Comparison of ENCODE assay signal across 16 cellular contexts in the genomic region with DNA sequence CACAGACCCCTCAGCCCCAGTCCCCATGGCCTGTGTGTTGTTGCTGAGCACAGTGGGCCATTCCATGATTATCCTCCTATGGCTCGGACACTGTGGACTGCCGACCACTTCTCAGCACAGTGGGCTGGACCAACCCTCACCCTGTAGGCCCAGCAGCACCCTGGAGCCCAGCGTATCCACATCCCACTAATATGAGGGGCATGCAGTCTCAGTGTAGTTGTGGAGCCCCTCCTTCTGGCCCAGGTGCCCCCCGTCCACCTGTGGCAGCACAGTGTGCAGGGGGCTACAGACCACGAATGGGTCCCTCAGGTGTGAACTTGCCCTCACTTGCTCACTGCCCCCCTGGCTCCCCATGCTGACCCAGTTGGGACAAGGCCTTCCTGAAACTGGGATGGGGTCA. TPM values are rescaled to one million over a fixed set of nuclear protein-coding genes. Genes with fewer than 3 reads are reported as not detected.
DNase-seq lines count a peak whose midpoint lies in the region; ATAC-seq lines count a peak whose summit lies in the region.
"Had no signal": no experiment of that assay in that cellular context is flagged by ENCODE, and none has a peak within 500 bp of the region (broad histone marks: within the 10 kb centered on the region; RNA-seq: fewer than 3 reads in every experiment).

No MANE protein-coding gene starts in this region.

- no peak overlapping the region for H3K4ac ChIP-seq in mesenchymal stem cell (ENCODE audit: low read depth in 1 of 2, low read length in 2 of 2)

- no peaks in the 10 kb centered on the region for H3K36me3 Mint-ChIP-seq in activated CD8-positive, alpha-beta memory T cell treated with anti-CD3 and anti-CD28 coated beads, Interleukin-2, amount 10 ng/mL, durations not matched to agents 7 days and 5 days
- H3K36me3 Mint-ChIP-seq in activated T-helper 17 cell treated with anti-CD3 and anti-CD28 coated beads, Interleukin-2, amount 50 U/mL, for 72 hours (ENCODE audit: low read depth) = no peaks in the 10 kb centered on the region

- CTCF ChIA-PET in activated CD8-positive, alpha-beta memory T cell treated with anti-CD3 and anti-CD28 coated beads, Interleukin-2, amount 10 ng/mL, durations not matched to agents 7 days and 5 days (lab: Charles Lee) = interaction anchor here (1.3 kb wide), 1 partner anchor 27 kb away, joined by 3 read pairs; no protein-coding TSS in a partner anchor

- H2BK120ac ChIP-seq in mesenchymal stem cell (ENCODE audit: low read depth, low read length) = no peak overlapping the region

- H3K27me3 ChIP-seq in Karpas-422 (ENCODE audit: low read length) (no peaks in the 10 kb centered on the region), mesenchymal stem cell (ENCODE audit: control insufficient read depth in 1 of 2, insufficient read depth in 1 of 2, low read length in 2 of 2) (peaks cover 0 to 3% of the 10 kb centered on the region in 2 experiments)

- H2AFZ ChIP-seq in Karpas-422 (ENCODE audit: low read length) (no peak overlapping the region), mesenchymal stem cell (ENCODE audit: low read depth, low read length) (no peak overlapping the region)
- H2AFZ ChIP-seq: GM23338 had no signal

- no peak overlapping the region for H3K27ac Mint-ChIP-seq in activated CD8-positive, alpha-beta memory T cell treated with anti-CD3 and anti-CD28 coated beads, Interleukin-2, amount 10 ng/mL, durations not matched to agents 7 days and 5 days
- H3K27ac Mint-ChIP-seq in activated T-helper 17 cell treated with anti-CD3 and anti-CD28 coated beads, Interleukin-2, amount 50 U/mL, for 72 hours = no peak overlapping the region
- H3K27ac Mint-ChIP-seq: GM23338 had no signal

- H3K9ac ChIP-seq in Karpas-422 (ENCODE audit: low read length) (no peak overlapping the region), mesenchymal stem cell (ENCODE audit: low read length) (no peak overlapping the region)
- H3K9ac ChIP-seq: BLaER1 had no signal

- DNase-seq in activated CD8-positive, alpha-beta memory T cell treated with anti-CD3 and anti-CD28 coated beads, Interleukin-2, amount 10 ng/mL, durations not matched to agents 7 days and 5 days = peak; percentile 29
- DNase-seq in activated CD8-positive, alpha-beta memory T cell treated with anti-CD3 and anti-CD28 coated beads, Interleukin-2, amount 50 U/mL, for 4 hours = no peak
- DNase-seq in Karpas-422 = peak; percentile 25
- DNase-seq in mesenchymal stem cell = no peak
- no peak for DNase-seq in activated CD4-positive, CD25-positive, alpha-beta regulatory T cell treated with anti-CD3 and anti-CD28 coated beads, Interleukin-2, amount 50 U/mL, for 72 hours
- DNase-seq: CD4-positive, alpha-beta memory T cell; DMS79; H7 had no signal

- H3K36me3 ChIP-seq in Karpas-422 (ENCODE audit: insufficient read depth, low read length) (no peaks in the 10 kb centered on the region), mesenchymal stem cell (ENCODE audit: control insufficient read depth in 1 of 2, insufficient read depth in 2 of 2, low read depth in 1 of 2, low read length in 2 of 2) (peaks cover 21 to 39% of the 10 kb centered on the region in 2 experiments)

- over 99% methylated on average over 5 of the region's 5 CpGs for WGBS in mesenchymal stem cell

- H2AK5ac ChIP-seq in mesenchymal stem cell (ENCODE audit: low read length, severe bottlenecking) = no peak overlapping the region

- H3K79me1 ChIP-seq in mesenchymal stem cell (replicated peaks; ENCODE audit: low read length, poor library complexity, severe bottlenecking) = peaks cover 11% of the 10 kb centered on the region

- H3K4me3 Mint-ChIP-seq in activated CD8-positive, alpha-beta memory T cell treated with anti-CD3 and anti-CD28 coated beads, Interleukin-2, amount 10 ng/mL, durations not matched to agents 7 days and 5 days = no peak overlapping the region
- no peak overlapping the region for H3K4me3 Mint-ChIP-seq in activated T-helper 17 cell treated with anti-CD3 and anti-CD28 coated beads, Interleukin-2, amount 50 U/mL, for 72 hours
- H3K4me3 Mint-ChIP-seq: CD4-positive, alpha-beta memory T cell; GM23338 had no signal

- no peak overlapping the region for H2BK12ac ChIP-seq in mesenchymal stem cell (ENCODE audit: low read length in 2 of 2)

- H3K9me3 Mint-ChIP-seq in activated CD8-positive, alpha-beta memory T cell treated with anti-CD3 and anti-CD28 coated beads, Interleukin-2, amount 10 ng/mL, durations not matched to agents 7 days and 5 days (ENCODE audit: low read depth) = no peaks in the 10 kb centered on the region
- no peaks in the 10 kb centered on the region for H3K9me3 Mint-ChIP-seq in activated T-helper 17 cell treated with anti-CD3 and anti-CD28 coated beads, Interleukin-2, amount 50 U/mL, for 72 hours
- H3K9me3 Mint-ChIP-seq: CD4-positive, alpha-beta memory T cell had no signal

- peak overlapping the region; percentile 31 for H2BK15ac ChIP-seq in mesenchymal stem cell (ENCODE audit: low read depth, poor library complexity, severe bottlenecking)

- peaks cover 21% of the 10 kb centered on the region for H3K4me1 ChIP-seq in Karpas-422 (ENCODE audit: low read length)
- peaks cover 27% of the 10 kb centered on the region for H3K4me1 ChIP-seq in mesenchymal stem cell (ENCODE audit: control insufficient read depth, insufficient read depth, low read depth, low read length)

- H3K4me1 Mint-ChIP-seq in activated CD8-positive, alpha-beta memory T cell treated with anti-CD3 and anti-CD28 coated beads, Interleukin-2, amount 10 ng/mL, durations not matched to agents 7 days and 5 days = peaks cover 18% of the 10 kb centered on the region
- peaks cover 9% of the 10 kb centered on the region for H3K4me1 Mint-ChIP-seq in activated T-helper 17 cell treated with anti-CD3 and anti-CD28 coated beads, Interleukin-2, amount 50 U/mL, for 72 hours

- H3K4me3 ChIP-seq in Karpas-422 (ENCODE audit: low read length) = no peak overlapping the region
- no peak overlapping the region for H3K4me3 ChIP-seq in mesenchymal stem cell (ENCODE audit: insufficient read depth in 1 of 2, low read depth in 1 of 2, low read length in 2 of 2)
- H3K4me3 ChIP-seq: BLaER1, GM12878, GM23338 had no signal

- H3K9me3 ChIP-seq in Karpas-422 (ENCODE audit: low read length) (no peaks in the 10 kb centered on the region), mesenchymal stem cell (ENCODE audit: control insufficient read depth, low read length) (no peaks in the 10 kb centered on the region)

- peaks cover 13% of the 10 kb centered on the region for H3K27me3 Mint-ChIP-seq in activated CD8-positive, alpha-beta memory T cell treated with anti-CD3 and anti-CD28 coated beads, Interleukin-2, amount 10 ng/mL, durations not matched to agents 7 days and 5 days
- peaks cover 4% of the 10 kb centered on the region for H3K27me3 Mint-ChIP-seq in activated T-helper 17 cell treated with anti-CD3 and anti-CD28 coated beads, Interleukin-2, amount 50 U/mL, for 72 hours

- H4K8ac ChIP-seq in mesenchymal stem cell (ENCODE audit: low read length) = peak overlapping the region; percentile 12

- H3K14ac ChIP-seq in mesenchymal stem cell (ENCODE audit: low read length in 2 of 2) = no peak overlapping the region

- H3K23ac ChIP-seq in mesenchymal stem cell (ENCODE audit: low read length in 2 of 2) = no peak overlapping the region

- H4K20me1 ChIP-seq in Karpas-422 (ENCODE audit: insufficient read depth, low read depth, low read length) = no peaks in the 10 kb centered on the region

- no peak overlapping the region for H4K91ac ChIP-seq in mesenchymal stem cell (ENCODE audit: low read length)

- H3K79me2 ChIP-seq in Karpas-422 (ENCODE audit: low read length) = no peaks in the 10 kb centered on the region

- ATAC-seq in activated CD8-positive, alpha-beta memory T cell treated with anti-CD3 and anti-CD28 coated beads, Interleukin-2, amount 10 ng/mL, durations not matched to agents 7 days and 5 days = no peak
- ATAC-seq in GM21360 (IDR thresholded peaks at IDR 0.05; ENCODE audit: unreplicated experiment) = no peak
- no peak for ATAC-seq in activated T-helper 17 cell treated with anti-CD3 and anti-CD28 coated beads, Interleukin-2, amount 50 U/mL, for 72 hours (replicated peaks)
- ATAC-seq: GM12878, GM23338 had no signal

- H3K27ac ChIP-seq in Karpas-422 (ENCODE audit: low read length) = no peak overlapping the region
- H3K27ac ChIP-seq in mesenchymal stem cell (ENCODE audit: low read length, poor library complexity, severe bottlenecking) = no peak overlapping the region
- H3K27ac ChIP-seq: 22Rv1, BLaER1, HL-60 had no signal

- no peak overlapping the region for H2BK5ac ChIP-seq in mesenchymal stem cell (ENCODE audit: low read depth, low read length, poor library complexity, severe bottlenecking)

- H3K4me2 ChIP-seq in Karpas-422 (ENCODE audit: low read depth, low read length, poor library complexity, severe bottlenecking) = no peak overlapping the region
- H3K4me2 ChIP-seq in mesenchymal stem cell (ENCODE audit: low read length, poor library complexity, severe bottlenecking) = no peak overlapping the region
- H3K4me2 ChIP-seq: BLaER1, GM23338 had no signal

- no peaks in the 10 kb centered on the region for H3K9me2 ChIP-seq in Karpas-422 (replicated peaks; ENCODE audit: insufficient read depth, low read length)

- no peak overlapping the region for H3K18ac ChIP-seq in mesenchymal stem cell (ENCODE audit: low read depth in 1 of 2, low read length in 2 of 2)

RNA-seq across cellular contexts. Expression of gene SPON2, which starts 7.9 kb away (rescaled TPM):
- total RNA-seq in activated CD8-positive, alpha-beta memory T cell treated with anti-CD3 and anti-CD28 coated beads, Interleukin-2, amount 10 ng/mL, durations not matched to agents 7 days and 5 days = 10 to 100 TPM; 11.7 to 28.0 TPM
- total RNA-seq in Karpas-422 (2014; rRNA removed; shearing (Covaris generic); ENCODE audit: low replicate concordance) = 7.4 and 8.9 TPM in 2 replicates
- polyA plus RNA-seq in mesenchymal stem cell (2013, experiment 1 of 2) = 3,023 TPM
- polyA plus RNA-seq in mesenchymal stem cell (2013, experiment 2 of 2) = 3,062 TPM
- 10 to 100 TPM; 17.3 to 18.7 TPM for total RNA-seq in activated T-helper 17 cell treated with anti-CD3 and anti-CD28 coated beads, Interleukin-2, amount 50 U/mL, for 72 hours
- total RNA-seq: G401 had no signal

RNA-seq across cellular contexts. Expression of gene RNF212, which starts 51.1 kb away (rescaled TPM):
- 1 to 10 TPM; 1.2 to 3.2 TPM for total RNA-seq in activated CD8-positive, alpha-beta memory T cell treated with anti-CD3 and anti-CD28 coated beads, Interleukin-2, amount 10 ng/mL, durations not matched to agents 7 days and 5 days
- total RNA-seq in Karpas-422 (2014; rRNA removed; shearing (Covaris generic); ENCODE audit: low replicate concordance) = not detected in 2 replicates
- 2.9 TPM for polyA plus RNA-seq in mesenchymal stem cell (2013, experiment 1 of 2)
- polyA plus RNA-seq in mesenchymal stem cell (2013, experiment 2 of 2) = 3.2 TPM
- 1 to 10 TPM; 1.3 to 3.7 TPM for total RNA-seq in activated T-helper 17 cell treated with anti-CD3 and anti-CD28 coated beads, Interleukin-2, amount 50 U/mL, for 72 hours
- total RNA-seq: G401, GM12878 had no signal
- polyA plus RNA-seq: GM12878 had no signal

Comparison
In these comparisons a context has a peak if more than half of its experiments do, and no peak if none do; other contexts are left out.
1. DNase-seq: peak in activated CD8-positive, alpha-beta memory T cell treated with anti-CD3 and anti-CD28 coated beads, Interleukin-2, amount 10 ng/mL, durations not matched to agents 7 days and 5 days (single experiment) and Karpas-422 (single experiment); none in activated CD8-positive, alpha-beta memory T cell treated with anti-CD3 and anti-CD28 coated beads, Interleukin-2, amount 50 U/mL, for 4 hours (single experiment), mesenchymal stem cell (single experiment) and activated CD4-positive, CD25-positive, alpha-beta regulatory T cell treated with anti-CD3 and anti-CD28 coated beads, Interleukin-2, amount 50 U/mL, for 72 hours (single experiment).